Comparison of ENCODE assay signal across 4 cellular contexts in the genomic region with DNA sequence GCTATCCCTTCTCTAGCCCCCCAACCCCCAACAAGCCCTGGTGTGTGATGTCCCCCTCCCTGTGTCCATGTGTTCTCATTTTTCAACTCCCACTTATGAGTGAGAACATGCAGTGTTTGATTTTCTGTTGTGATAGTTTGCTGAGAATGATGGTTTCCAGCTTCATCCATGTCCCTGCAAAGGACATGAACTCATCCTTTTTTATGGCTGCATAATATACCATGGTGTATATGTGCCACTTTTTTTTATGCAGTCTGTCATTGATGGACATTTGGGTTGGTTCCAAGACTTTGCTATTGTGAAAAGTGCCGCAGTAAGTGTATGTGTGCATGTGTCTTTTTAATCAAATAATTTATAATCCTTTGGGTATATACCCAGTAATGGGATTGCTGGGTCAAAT.
DNase-seq lines count a peak whose midpoint lies in the region; ATAC-seq, FAIRE-seq and TF ChIP-seq lines count a peak whose summit lies in the region.
"Not testable (repeated sequence)": the region's sequence is repeated elsewhere in the genome, so short reads cannot be mapped to it uniquely, and the experiment has no call there.

No MANE protein-coding gene starts in this region.

- H3K4me2 ChIP-seq in K562 (ENCODE audit: insufficient read depth, low read length): not testable (repeated sequence)

- BruUV-seq in K562 (replicated peaks; lab: Mats Ljungman, UMichigan): not testable (repeated sequence)

- H3K27me3 Mint-ChIP-seq in CD4-positive, alpha-beta T cell; stimulated activated naive B cell treated with anti-CD40 and anti-IgM and Interleukin-4, amounts not matched to agents 10 μg/mL and 1 μg/mL and 100 μg/mL, for 72 hours: not testable (repeated sequence)

- not testable (repeated sequence) for H3K9me1 ChIP-seq in K562 (ENCODE audit: control insufficient read depth, insufficient read depth, low read length)

- peaks cover 69% of the 10 kb centered on the region for H3K4me1 Mint-ChIP-seq in CD4-positive, alpha-beta T cell (ENCODE audit: low read depth)
- H3K4me1 Mint-ChIP-seq in stimulated activated naive B cell treated with anti-CD40 and anti-IgM and Interleukin-4, amounts not matched to agents 10 μg/mL and 1 μg/mL and 100 μg/mL, for 72 hours: peaks cover 13 to 53% of the 10 kb centered on the region in 2 donors

- in situ Hi-C loops in K562 (cut with MboI): not testable (repeated sequence)

- H3K9ac ChIP-seq in K562 (ENCODE audit: insufficient read depth in 1 of 2, low read depth in 2 of 2, low read length in 2 of 2): not testable (repeated sequence)

- not testable (repeated sequence) for FAIRE-seq in K562 (lab: Jason Lieb, UNC)

- not testable (repeated sequence) for TF ChIP-seq POLR2A in K562 (conservative IDR thresholded peaks at IDR 0.05)

- not testable (repeated sequence) for H3K4me3 Mint-ChIP-seq in CD4-positive, alpha-beta T cell; stimulated activated naive B cell treated with anti-CD40 and anti-IgM and Interleukin-4, amounts not matched to agents 10 μg/mL and 1 μg/mL and 100 μg/mL, for 72 hours

- H3K4me3 ChIP-seq in HEK293 (ENCODE audit: low read depth, low read length); K562: not testable (repeated sequence)

- H3K79me2 ChIP-seq in K562 (ENCODE audit: control insufficient read depth, insufficient read depth, low read length): peaks cover 90% of the 10 kb centered on the region

- WGBS in K562 (ENCODE audit: insufficient coverage, low coverage, missing lambda C conversion rate): 84% methylated on average over 1 of the region's 1 CpG

- TF ChIP-seq EP300 in K562 (IDR thresholded peaks at IDR 0.05; ENCODE audit: low read length): not testable (repeated sequence)

- peak overlapping the region; percentile 15 for H3K27ac Mint-ChIP-seq in CD4-positive, alpha-beta T cell
- peak overlapping the region; percentile 62 for H3K27ac Mint-ChIP-seq in stimulated activated naive B cell treated with anti-CD40 and anti-IgM and Interleukin-4, amounts not matched to agents 10 μg/mL and 1 μg/mL and 100 μg/mL, for 72 hours

- POLR2A ChIA-PET in CD4-positive, alpha-beta T cell (lab: Charles Lee); HEK293 (lab: Yijun Ruan, JAX); K562 (lab: Yijun Ruan, JAX): not testable (repeated sequence)

- not testable (repeated sequence) for H4K20me1 ChIP-seq in K562 (replicated peaks; ENCODE audit: control insufficient read depth, insufficient read depth, low read length)

- not testable (repeated sequence) for DNase-seq in CD4-positive, alpha-beta T cell; K562 (ENCODE audit: extremely low read depth in 1 of 4, low spot score in 3 of 4); stimulated activated naive B cell treated with anti-CD40 and anti-IgM and Interleukin-4, amounts not matched to agents 10 μg/mL and 1 μg/mL and 100 μg/mL, for 72 hours

- peaks cover 82% of the 10 kb centered on the region for H3K36me3 Mint-ChIP-seq in CD4-positive, alpha-beta T cell (ENCODE audit: low read depth)
- peaks cover 60 to 64% of the 10 kb centered on the region in 2 donors for H3K36me3 Mint-ChIP-seq in stimulated activated naive B cell treated with anti-CD40 and anti-IgM and Interleukin-4, amounts not matched to agents 10 μg/mL and 1 μg/mL and 100 μg/mL, for 72 hours

- H3K9me3 ChIP-seq in CD4-positive, alpha-beta T cell (ENCODE audit: control insufficient read depth, low read length); HEK293 (ENCODE audit: control insufficient read depth, insufficient read depth, low read depth, low read length); K562 (replicated peaks; ENCODE audit: control insufficient read depth, insufficient read depth, low read depth, low read length): not testable (repeated sequence)

- ATAC-seq in CD4-positive, alpha-beta T cell (ENCODE audit: poor library complexity); K562; stimulated activated naive B cell treated with anti-CD40 and anti-IgM and Interleukin-4, amounts not matched to agents 10 μg/mL and 1 μg/mL and 100 μg/mL, for 72 hours (replicated peaks): not testable (repeated sequence)

- not testable (repeated sequence) for H3K9me3 Mint-ChIP-seq in CD4-positive, alpha-beta T cell
- H3K9me3 Mint-ChIP-seq in stimulated activated naive B cell treated with anti-CD40 and anti-IgM and Interleukin-4, amounts not matched to agents 10 μg/mL and 1 μg/mL and 100 μg/mL, for 72 hours: peaks cover 6 to 18% of the 10 kb centered on the region in 2 donors

- H3K36me3 ChIP-seq in HEK293 (ENCODE audit: control insufficient read depth in 2 of 2, insufficient read depth in 1 of 2, low read length in 2 of 2): not testable (repeated sequence)
- peaks cover 51% of the 10 kb centered on the region; the same call in 2 of the 3 replicates for H3K36me3 ChIP-seq in K562 (ENCODE audit: control insufficient read depth, insufficient read depth, low read length)

- CTCF ChIA-PET in CD4-positive, alpha-beta T cell (lab: Charles Lee); K562 (lab: Yijun Ruan, JAX; ENCODE audit: low intra/inter-chr PET ratio): not testable (repeated sequence)
- CTCF ChIA-PET in HEK293 (lab: Yijun Ruan, JAX): interaction anchor here (0.6 kb wide), 1 partner anchor 45 kb away, joined by 3 read pairs; no protein-coding TSS in a partner anchor

- not testable (repeated sequence) for TF ChIP-seq RAD21 in K562 (CRISPR knock-in tag; conservative IDR thresholded peaks at IDR 0.05 in 1 of 2, IDR thresholded peaks at IDR 0.05 in 1 of 2)

- not testable (repeated sequence) for TF ChIP-seq CTCF in CD4-positive, alpha-beta T cell (IDR thresholded peaks at IDR 0.05); HEK293 (tag by site-specific recombination; IDR thresholded peaks at IDR 0.05); K562 (IDR thresholded peaks at IDR 0.05 in 2 of 3, conservative IDR thresholded peaks at IDR 0.05 in 1 of 3; ENCODE audit: insufficient read depth in 2 of 3, low read depth in 1 of 3, low read length in 3 of 3)

- intact Hi-C loops in CD4-positive, alpha-beta T cell (cut with DNase I, micrococcal nuclease); K562 (cut with micrococcal nuclease): not testable (repeated sequence)

- not testable (repeated sequence) for H2AFZ ChIP-seq in K562 (ENCODE audit: low read depth, low read length)

- H3K27me3 ChIP-seq in CD4-positive, alpha-beta T cell (ENCODE audit: control insufficient read depth, insufficient read depth, low read length); K562 (ENCODE audit: control insufficient read depth in 2 of 2, insufficient read depth in 2 of 2, low read length in 2 of 2): not testable (repeated sequence)

- H3K4me1 ChIP-seq in HEK293 (ENCODE audit: control insufficient read depth, insufficient read depth, low read length); K562 (replicated peaks in 1 of 2; ENCODE audit: control insufficient read depth in 2 of 2, insufficient read depth in 2 of 2, low read length in 2 of 2): not testable (repeated sequence)

- H3K27ac ChIP-seq in CD4-positive, alpha-beta T cell (ENCODE audit: low read depth, low read length); HEK293 (ENCODE audit: extremely low read depth, low read depth, low read length); K562 (ENCODE audit: extremely low read depth, low read depth, low read length): not testable (repeated sequence)

TF ChIP-seq in HEK293, 187 proteins besides CTCF, POLR2A, EP300 and RAD21:
- peak; percentile 55; the same call in 1 of the 2 replicates for TF ChIP-seq ZNF146 (tag by site-specific recombination; IDR thresholded peaks at IDR 0.05)
TF ChIP-seq in HEK293: peak in this region for 1; not testable (repeated sequence) for 186.

TF ChIP-seq in K562, 482 proteins besides CTCF, POLR2A, EP300 and RAD21:
- TF ChIP-seq ZNF146 (CRISPR knock-in tag; IDR thresholded peaks at IDR 0.05; ENCODE audit: unreplicated experiment): peak; percentile 62
